Comparison of ENCODE assay signal across 8 cellular contexts in genomic region chr22:41834005-41834975, GRCh38. TPM values are rescaled to one million over a fixed set of nuclear protein-coding genes. Genes with fewer than 3 reads are reported as not detected.
DNase-seq lines count a peak whose midpoint lies in the region; ATAC-seq and TF ChIP-seq lines count a peak whose summit lies in the region.

No MANE protein-coding gene starts in this region.

- peak overlapping the region; percentile 88 to 93 (median 91) for H3K4me3 Mint-ChIP-seq in T-cell

- TF ChIP-seq CTCF in SK-N-SH (IDR thresholded peaks at IDR 0.05) (no peak), foreskin keratinocyte (conservative IDR thresholded peaks at IDR 0.05) (no peak), omental fat pad (IDR thresholded peaks at IDR 0.05) (no peak)

- no peaks in the 10 kb centered on the region for H3K9me3 ChIP-seq in SK-N-SH

- H3K9ac ChIP-seq in SK-N-SH: peak overlapping the region; percentile 55; the same call in 1 of the 2 replicates

- peaks cover 19% of the 10 kb centered on the region for H3K36me3 Mint-ChIP-seq in T-cell

- H3K9me3 Mint-ChIP-seq in T-cell: no peaks in the 10 kb centered on the region

- H3K4me3 ChIP-seq in SK-N-SH (ENCODE audit: low read depth in 2 of 2, low read length in 1 of 2) (peak overlapping the region; percentile 58 to 60), skin epidermis (peak overlapping the region; percentile 70 to 100 (median 80))

- no peak overlapping the region for H2AFZ ChIP-seq in SK-N-SH (ENCODE audit: low read depth)

- H3K4me2 ChIP-seq in SK-N-SH: peak overlapping the region; percentile 74

- H3K4me1 ChIP-seq in SK-N-SH (ENCODE audit: control insufficient read depth in 1 of 2, insufficient read depth in 2 of 2, low read depth in 1 of 2, low read length in 1 of 2) (no peaks in the 10 kb centered on the region; a peak in 1 of 4 replicates), foreskin keratinocyte (peaks cover 14% of the 10 kb centered on the region)

- H3K27me3 Mint-ChIP-seq in T-cell: no peaks in the 10 kb centered on the region

- H4K20me1 ChIP-seq in SK-N-SH (ENCODE audit: insufficient read depth): no peaks in the 10 kb centered on the region

- H3K79me2 ChIP-seq in SK-N-SH (ENCODE audit: insufficient read depth): 0 out of 2 replicates have a peak, but pooled peaks cover 7% of the 10 kb centered on the region

- no peak for TF ChIP-seq RAD21 in SK-N-SH (IDR thresholded peaks at IDR 0.05; ENCODE audit: low read length)

- no peaks in the 10 kb centered on the region for H3K27me3 ChIP-seq in SK-N-SH (ENCODE audit: insufficient read depth)
- H3K27me3 ChIP-seq in foreskin keratinocyte: no peaks in the 10 kb centered on the region

- peaks cover 35 to 56% (median 52%) of the 10 kb centered on the region in 3 donors for H3K4me1 Mint-ChIP-seq in T-cell

- DNase-seq in SK-N-SH (no peak), T-cell (no peak), foreskin keratinocyte (no peak), omental fat pad (ENCODE audit: low spot score) (no peak), NCI-H2081 treated with DMSO at 0.1 percent for 48 hours (lab: John Stamatoyannopoulos, UW) (no peak), SW480 (ENCODE audit: low spot score) (no peak)

- no peak for TF ChIP-seq EP300 in SK-N-SH (IDR thresholded peaks at IDR 0.05; ENCODE audit: borderline replicate concordance in 1 of 2, low read depth in 1 of 2, low read length in 1 of 2)

- no peaks in the 10 kb centered on the region for H3K9me2 ChIP-seq in SK-N-SH

- 24% methylated on average over 10 of the region's 14 CpGs for WGBS in SK-N-SH (ENCODE audit: low lambda C conversion rate)

- ATAC-seq in SK-N-SH treated with all-trans-retinoic acid at 6 μM for 48 hours: no peak
- ATAC-seq in T-cell (replicated peaks in 1 of 4): no peak
- no peak for ATAC-seq in foreskin keratinocyte
- ATAC-seq in omental fat pad (ENCODE audit: low FRiP score): no peak

- H3K27ac ChIP-seq in SK-N-SH (ENCODE audit: low read depth in 2 of 2, low read length in 1 of 2) (peak overlapping the region in 1 of 2 experiments; percentile 72; a peak in 1 of 4 replicates), foreskin keratinocyte (peak overlapping the region; percentile 90), skin epidermis (peak overlapping the region; percentile 66 to 99 (median 96))

- CTCF ChIA-PET in SK-N-SH (lab: Yijun Ruan, JAX) (interaction anchor here (0.7 to 1.1 kb wide), 3 partner anchors 11 to 146 kb away, joined by 3 read pairs; partner anchors contain the start of gene SNU13), T-cell (lab: Charles Lee) (interaction anchor here (0.5 to 0.8 kb wide), 2 partner anchors 23 to 704 kb away, joined by 3 to 5 read pairs; no protein-coding TSS in a partner anchor)

- H3K27ac Mint-ChIP-seq in T-cell: peak overlapping the region; percentile 93

- H3F3A ChIP-seq in SK-N-SH (replicated peaks; ENCODE audit: insufficient read depth): no peaks in the 10 kb centered on the region

- POLR2A ChIA-PET in SK-N-SH (lab: Yijun Ruan, JAX) (interaction anchor here (0.6 kb wide), 1 partner anchor 441 kb away, joined by 3 read pairs; no protein-coding TSS in a partner anchor), T-cell (lab: Charles Lee) (interaction anchor here in 1 of 2 donors (0.9 to 1.2 kb wide), 2 partner anchors 10 to 11 kb away, joined by 3 to 10 read pairs; no protein-coding TSS in a partner anchor)

- H3K36me3 ChIP-seq in SK-N-SH (replicated peaks in 1 of 2; ENCODE audit: control insufficient read depth in 1 of 2, insufficient read depth in 2 of 2, low read length in 1 of 2): no peaks in the 10 kb centered on the region

TF ChIP-seq in SK-N-SH, 30 proteins besides CTCF, POLR2A, EP300 and RAD21:
- TF ChIP-seq MXI1 (IDR thresholded peaks at IDR 0.05; ENCODE audit: low read depth, low read length) (no peak), NFIC (IDR thresholded peaks at IDR 0.05; ENCODE audit: borderline replicate concordance) (no peak), ELF1 (IDR thresholded peaks at IDR 0.05) (no peak), GATA2 (CRISPR knock-in tag; IDR thresholded peaks at IDR 0.05) (no peak), PBX3 (IDR thresholded peaks at IDR 0.05) (no peak), ZBTB33 (IDR thresholded peaks at IDR 0.05; ENCODE audit: borderline replicate concordance, low read depth) (no peak), CHD2 (IDR thresholded peaks at IDR 0.05; ENCODE audit: low read length, partially characterized antibody) (peak; percentile 45), POLR2AphosphoS5 (IDR thresholded peaks at IDR 0.05; ENCODE audit: low read depth, low read length) (no peak)
TF ChIP-seq in SK-N-SH: peak in this region for 1.

TF ChIP-seq in SK-N-SH treated with all-trans-retinoic acid at 6 μM for 48 hours, 23 proteins besides CTCF, POLR2A, EP300 and RAD21 (continues in another document):
- no peak for TF ChIP-seq ARNTL (CRISPR knock-in tag; IDR thresholded peaks at IDR 0.05; ENCODE audit: borderline replicate concordance, low read depth)
- TF ChIP-seq BACH2 (CRISPR knock-in tag; IDR thresholded peaks at IDR 0.05; ENCODE audit: borderline replicate concordance): no peak
- TF ChIP-seq, protein P1, sequence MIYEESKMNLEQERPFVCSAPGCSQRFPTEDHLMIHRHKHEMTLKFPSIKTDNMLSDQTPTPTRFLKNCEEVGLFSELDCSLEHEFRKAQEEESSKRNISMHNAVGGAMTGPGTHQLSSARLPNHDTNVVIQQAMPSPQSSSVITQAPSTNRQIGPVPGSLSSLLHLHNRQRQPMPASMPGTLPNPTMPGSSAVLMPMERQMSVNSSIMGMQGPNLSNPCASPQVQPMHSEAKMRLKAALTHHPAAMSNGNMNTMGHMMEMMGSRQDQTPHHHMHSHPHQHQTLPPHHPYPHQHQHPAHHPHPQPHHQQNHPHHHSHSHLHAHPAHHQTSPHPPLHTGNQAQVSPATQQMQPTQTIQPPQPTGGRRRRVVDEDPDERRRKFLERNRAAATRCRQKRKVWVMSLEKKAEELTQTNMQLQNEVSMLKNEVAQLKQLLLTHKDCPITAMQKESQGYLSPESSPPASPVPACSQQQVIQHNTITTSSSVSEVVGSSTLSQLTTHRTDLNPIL (CRISPR knock-in tag; IDR thresholded peaks at IDR 0.05; ENCODE audit: low read depth): no peak
- TF ChIP-seq, protein P2, sequence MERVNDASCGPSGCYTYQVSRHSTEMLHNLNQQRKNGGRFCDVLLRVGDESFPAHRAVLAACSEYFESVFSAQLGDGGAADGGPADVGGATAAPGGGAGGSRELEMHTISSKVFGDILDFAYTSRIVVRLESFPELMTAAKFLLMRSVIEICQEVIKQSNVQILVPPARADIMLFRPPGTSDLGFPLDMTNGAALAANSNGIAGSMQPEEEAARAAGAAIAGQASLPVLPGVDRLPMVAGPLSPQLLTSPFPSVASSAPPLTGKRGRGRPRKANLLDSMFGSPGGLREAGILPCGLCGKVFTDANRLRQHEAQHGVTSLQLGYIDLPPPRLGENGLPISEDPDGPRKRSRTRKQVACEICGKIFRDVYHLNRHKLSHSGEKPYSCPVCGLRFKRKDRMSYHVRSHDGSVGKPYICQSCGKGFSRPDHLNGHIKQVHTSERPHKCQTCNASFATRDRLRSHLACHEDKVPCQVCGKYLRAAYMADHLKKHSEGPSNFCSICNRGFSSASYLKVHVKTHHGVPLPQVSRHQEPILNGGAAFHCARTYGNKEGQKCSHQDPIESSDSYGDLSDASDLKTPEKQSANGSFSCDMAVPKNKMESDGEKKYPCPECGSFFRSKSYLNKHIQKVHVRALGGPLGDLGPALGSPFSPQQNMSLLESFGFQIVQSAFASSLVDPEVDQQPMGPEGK (CRISPR knock-in tag; IDR thresholded peaks at IDR 0.05; ENCODE audit: borderline replicate concordance): no peak
- TF ChIP-seq, protein P3, sequence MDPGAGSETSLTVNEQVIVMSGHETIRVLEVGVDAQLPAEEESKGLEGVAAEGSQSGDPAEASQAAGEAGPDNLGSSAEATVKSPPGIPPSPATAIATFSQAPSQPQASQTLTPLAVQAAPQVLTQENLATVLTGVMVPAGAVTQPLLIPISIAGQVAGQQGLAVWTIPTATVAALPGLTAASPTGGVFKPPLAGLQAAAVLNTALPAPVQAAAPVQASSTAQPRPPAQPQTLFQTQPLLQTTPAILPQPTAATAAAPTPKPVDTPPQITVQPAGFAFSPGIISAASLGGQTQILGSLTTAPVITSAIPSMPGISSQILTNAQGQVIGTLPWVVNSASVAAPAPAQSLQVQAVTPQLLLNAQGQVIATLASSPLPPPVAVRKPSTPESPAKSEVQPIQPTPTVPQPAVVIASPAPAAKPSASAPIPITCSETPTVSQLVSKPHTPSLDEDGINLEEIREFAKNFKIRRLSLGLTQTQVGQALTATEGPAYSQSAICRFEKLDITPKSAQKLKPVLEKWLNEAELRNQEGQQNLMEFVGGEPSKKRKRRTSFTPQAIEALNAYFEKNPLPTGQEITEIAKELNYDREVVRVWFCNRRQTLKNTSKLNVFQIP (CRISPR knock-in tag; IDR thresholded peaks at IDR 0.05; ENCODE audit: borderline replicate concordance, low read depth): no peak
- no peak for TF ChIP-seq ESRRG (CRISPR knock-in tag; IDR thresholded peaks at IDR 0.05)
- no peak for TF ChIP-seq RARB (CRISPR knock-in tag; IDR thresholded peaks at IDR 0.05)
- TF ChIP-seq ZNF565 (CRISPR knock-in tag; conservative IDR thresholded peaks at IDR 0.05; ENCODE audit: low read depth): no peak
- TF ChIP-seq SNAI2 (CRISPR knock-in tag; IDR thresholded peaks at IDR 0.05): no peak
- no peak for TF ChIP-seq OSR1 (CRISPR knock-in tag; IDR thresholded peaks at IDR 0.05)
- TF ChIP-seq ISL1 (CRISPR knock-in tag; IDR thresholded peaks at IDR 0.05): no peak
- TF ChIP-seq PPARA (CRISPR knock-in tag; IDR thresholded peaks at IDR 0.05; ENCODE audit: borderline replicate concordance): no peak

RNA-seq across cellular contexts. Expression of gene SREBF2, which starts 1.4 kb away (rescaled TPM):
- 7.4 and 7.5 TPM in 2 replicates for polyA plus RNA-seq in SK-N-SH (2012; rRNA removed)
- 4.0 and 6.2 TPM in 2 replicates for polyA plus RNA-seq in SK-N-SH (2012; cell fraction: cytosol; rRNA removed)
- polyA plus RNA-seq in SK-N-SH (2012; cell fraction: nucleus; rRNA removed): 15.2 and 16.5 TPM in 2 replicates
- total RNA-seq in T-cell: 100 to 1,000 TPM in 3 of 5 donors, 10 to 100 TPM in 2; 71.9 to 128 (median 112) TPM
- 82.0 and 83.0 TPM in 2 replicates for total RNA-seq in foreskin keratinocyte
- 57.6 and 62.4 TPM in 2 replicates for polyA plus RNA-seq in foreskin keratinocyte
- total RNA-seq in omental fat pad: 10 to 100 TPM; 26.3 to 63.5 (median 33.8) TPM

RNA-seq across cellular contexts. Expression of gene CCDC134, which starts 33.8 kb away (rescaled TPM):
- 1.8 and 2.0 TPM in 2 replicates for polyA plus RNA-seq in SK-N-SH (2012; rRNA removed)
- 1.3 and 1.4 TPM in 2 replicates for polyA plus RNA-seq in SK-N-SH (2012; cell fraction: cytosol; rRNA removed)
- 1.6 and 2.2 TPM in 2 replicates for polyA plus RNA-seq in SK-N-SH (2012; cell fraction: nucleus; rRNA removed)
- total RNA-seq in T-cell: 10 to 100 TPM; 14.4 to 21.7 (median 16.7) TPM
- 10.6 and 11.9 TPM in 2 replicates for total RNA-seq in foreskin keratinocyte
- 6.1 and 7.3 TPM in 2 replicates for polyA plus RNA-seq in foreskin keratinocyte
- 1 to 10 TPM; 1.6 to 3.5 (median 3.4) TPM for total RNA-seq in omental fat pad
